ENCODE assay signal across 1 cellular context in genomic region chr9:130051855-130052254, GRCh38.
TF ChIP-seq lines count a peak whose summit lies in the region.

No MANE protein-coding gene starts in this region.

TF ChIP-seq in SK-N-SH, 30 proteins besides CTCF, POLR2A, EP300 and RAD21 (continued from another document):
- no peak for TF ChIP-seq MAX (IDR thresholded peaks at IDR 0.05; ENCODE audit: low read depth)
- no peak for TF ChIP-seq USF2 (IDR thresholded peaks at IDR 0.05; ENCODE audit: borderline replicate concordance, low read depth, low read length)
- no peak for TF ChIP-seq REST (IDR thresholded peaks at IDR 0.05; ENCODE audit: low read depth, low read length)
- no peak for TF ChIP-seq EZH2phosphoT487 (IDR thresholded peaks at IDR 0.05; ENCODE audit: borderline replicate concordance, low read depth)
- no peak for TF ChIP-seq TCF12 (IDR thresholded peaks at IDR 0.05)
- no peak for TF ChIP-seq JUND (IDR thresholded peaks at IDR 0.05)
- no peak for TF ChIP-seq IRF3 (IDR thresholded peaks at IDR 0.05; ENCODE audit: low read depth, low read length)
